ENCODE assay signal across 9 cellular contexts in the genomic region with DNA sequence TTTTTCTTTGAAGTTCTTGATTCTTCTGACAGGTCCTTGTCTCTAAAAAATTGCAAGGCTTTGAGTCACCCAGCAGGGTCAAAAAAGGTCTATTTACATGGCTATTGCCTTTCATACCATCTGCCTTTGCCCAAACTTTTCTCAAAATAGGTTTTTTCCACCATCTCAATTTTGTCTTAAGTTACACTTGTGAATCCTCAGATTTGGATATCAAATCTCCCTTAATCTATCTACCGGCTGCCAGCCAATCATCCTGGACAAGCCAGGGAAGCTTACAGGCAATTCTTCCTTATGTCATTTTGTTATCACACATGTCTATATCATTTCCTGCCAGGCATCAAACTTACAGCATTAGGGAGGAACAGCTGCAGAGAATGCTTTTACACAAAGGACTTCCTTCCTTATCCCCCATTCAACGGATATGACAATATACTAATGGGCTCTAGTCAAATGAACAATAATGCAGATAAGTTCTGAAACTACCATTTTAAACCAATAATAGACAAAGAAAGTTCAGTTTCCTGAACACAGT.
DNase-seq lines count a peak whose midpoint lies in the region; ATAC-seq and TF ChIP-seq lines count a peak whose summit lies in the region.
"Had no signal": no experiment of that assay in that cellular context is flagged by ENCODE, and none has a peak within 500 bp of the region (broad histone marks: within the 10 kb centered on the region; RNA-seq: fewer than 3 reads in every experiment).

No MANE protein-coding gene starts in this region.

- H3K4me1 Mint-ChIP-seq in stimulated activated memory B cell treated with anti-CD40 and anti-IgM and Interleukin-4, amounts not matched to agents 10 μg/mL and 1 μg/mL and 100 μg/mL, for 72 hours: peaks cover 72% of the 10 kb centered on the region

- ATAC-seq in activated CD4-positive, CD25-positive, alpha-beta regulatory T cell treated with anti-CD3 and anti-CD28 coated beads, Interleukin-2, amount 50 U/mL, for 24 hours: peak; percentile 46 to 55
- ATAC-seq in stimulated activated memory B cell treated with anti-CD40 and anti-IgM and Interleukin-4, amounts not matched to agents 10 μg/mL and 1 μg/mL and 100 μg/mL, for 72 hours: no peak
- ATAC-seq in GM19455 (IDR thresholded peaks at IDR 0.05; ENCODE audit: unreplicated experiment): no peak
- no peak for ATAC-seq in GM18519 (IDR thresholded peaks at IDR 0.05; ENCODE audit: low FRiP score, unreplicated experiment)
- ATAC-seq in GM21528 (IDR thresholded peaks at IDR 0.05; ENCODE audit: low FRiP score, unreplicated experiment): no peak

- H3K4me3 ChIP-seq in Peyer's patch (no peak overlapping the region), esophagus muscularis mucosa (no peak overlapping the region)

- H3K36me3 Mint-ChIP-seq in stimulated activated memory B cell treated with anti-CD40 and anti-IgM and Interleukin-4, amounts not matched to agents 10 μg/mL and 1 μg/mL and 100 μg/mL, for 72 hours: peaks cover 36% of the 10 kb centered on the region

- DNase-seq in activated CD4-positive, CD25-positive, alpha-beta regulatory T cell (lab: John Stamatoyannopoulos, UW): no peak
- DNase-seq in Peyer's patch (no peak), esophagus muscularis mucosa (ENCODE audit: extremely low spot score) (peak; percentile 31)

- no peaks in the 10 kb centered on the region for H3K36me3 ChIP-seq in Peyer's patch
- no peaks in the 10 kb centered on the region for H3K36me3 ChIP-seq in esophagus muscularis mucosa

- peak overlapping the region; percentile 79 for H3K27ac Mint-ChIP-seq in stimulated activated memory B cell treated with anti-CD40 and anti-IgM and Interleukin-4, amounts not matched to agents 10 μg/mL and 1 μg/mL and 100 μg/mL, for 72 hours

- H3K9me3 ChIP-seq in Peyer's patch (no peaks in the 10 kb centered on the region), esophagus muscularis mucosa (peaks cover 0 to 5% (median 0%) of the 10 kb centered on the region in 4 donors)

- H3K27me3 ChIP-seq in Peyer's patch (no peaks in the 10 kb centered on the region), esophagus muscularis mucosa (no peaks in the 10 kb centered on the region)

- TF ChIP-seq POLR2A in Peyer's patch (IDR thresholded peaks at IDR 0.05): no peak
- no peak for TF ChIP-seq POLR2A in esophagus muscularis mucosa (IDR thresholded peaks at IDR 0.05; ENCODE audit: low read depth)

- WGBS in esophagus muscularis mucosa: 43% methylated on average over 2 of the region's 2 CpGs

- H3K27me3 Mint-ChIP-seq in stimulated activated memory B cell treated with anti-CD40 and anti-IgM and Interleukin-4, amounts not matched to agents 10 μg/mL and 1 μg/mL and 100 μg/mL, for 72 hours: no peaks in the 10 kb centered on the region

- H3K4me3 Mint-ChIP-seq in stimulated activated memory B cell treated with anti-CD40 and anti-IgM and Interleukin-4, amounts not matched to agents 10 μg/mL and 1 μg/mL and 100 μg/mL, for 72 hours: no peak overlapping the region

- TF ChIP-seq CTCF in Peyer's patch (IDR thresholded peaks at IDR 0.05) (no peak), esophagus muscularis mucosa (IDR thresholded peaks at IDR 0.05) (no peak)

- TF ChIP-seq EP300 in esophagus muscularis mucosa (IDR thresholded peaks at IDR 0.05): no peak

- intact Hi-C loops in esophagus muscularis mucosa (cut with DNase I): no loop called here

- peaks cover 10% of the 10 kb centered on the region for H3K9me3 Mint-ChIP-seq in stimulated activated memory B cell treated with anti-CD40 and anti-IgM and Interleukin-4, amounts not matched to agents 10 μg/mL and 1 μg/mL and 100 μg/mL, for 72 hours

- H3K4me1 ChIP-seq in Peyer's patch (peaks cover 0 to 32% (median 3%) of the 10 kb centered on the region in 4 donors), esophagus muscularis mucosa (peaks cover 25 to 41% (median 28%) of the 10 kb centered on the region in 4 donors)

- H3K27ac ChIP-seq in Peyer's patch (peak overlapping the region; percentile 19 to 86 (median 42)), esophagus muscularis mucosa (replicated peaks in 1 of 4) (peak overlapping the region in 1 of 4 donors; percentile 51)
- H3K27ac ChIP-seq: C4-2B had no signal

Comparison
In these comparisons a context has a peak if more than half of its experiments do, and no peak if none do; other contexts are left out.
1. ATAC-seq: peak in activated CD4-positive, CD25-positive, alpha-beta regulatory T cell treated with anti-CD3 and anti-CD28 coated beads, Interleukin-2, amount 50 U/mL, for 24 hours (2 of 2); none in stimulated activated memory B cell treated with anti-CD40 and anti-IgM and Interleukin-4, amounts not matched to agents 10 μg/mL and 1 μg/mL and 100 μg/mL, for 72 hours (single experiment), GM19455 (single experiment), GM18519 (single experiment) and GM21528 (single experiment).